ENCODE assay signal across 8 cellular contexts in genomic region chr1:215710340-215710971, GRCh38.
A peak's percentile ranks its signal among the peaks of the same experiment; 100 is the strongest.
DNase-seq lines count a peak whose midpoint lies in the region; ATAC-seq and TF ChIP-seq lines count a peak whose summit lies in the region.

No MANE protein-coding gene starts in this region.

- no peaks in the 10 kb centered on the region for H3K36me3 ChIP-seq in adrenal gland (replicated peaks in 1 of 2)
- H3K36me3 ChIP-seq in liver (ENCODE audit: control insufficient read depth in 4 of 4, insufficient read depth in 3 of 4, low read depth in 1 of 4, low read length in 3 of 4), result no peaks in the 10 kb centered on the region

- H3K9me3 ChIP-seq in adrenal gland (replicated peaks in 1 of 3) (no peaks in the 10 kb centered on the region), liver (ENCODE audit: control insufficient read depth in 4 of 4, low read length in 3 of 4) (no peaks in the 10 kb centered on the region)

- H3K27me3 ChIP-seq in adrenal gland (no peaks in the 10 kb centered on the region), liver (ENCODE audit: control insufficient read depth in 4 of 4, insufficient read depth in 4 of 4, low read length in 3 of 4) (no peaks in the 10 kb centered on the region)

- H3K9ac ChIP-seq in liver (ENCODE audit: low read depth in 1 of 2, low read length in 2 of 2), result no peak overlapping the region

- H3K4me1 Mint-ChIP-seq in activated CD8-positive, alpha-beta memory T cell treated with anti-CD3 and anti-CD28 coated beads, Interleukin-2, amount 10 ng/mL, durations not matched to agents 7 days and 5 days, result no peaks in the 10 kb centered on the region

- no peak overlapping the region for H3K27ac Mint-ChIP-seq in activated CD8-positive, alpha-beta memory T cell treated with anti-CD3 and anti-CD28 coated beads, Interleukin-2, amount 10 ng/mL, durations not matched to agents 7 days and 5 days

- H3K27me3 Mint-ChIP-seq in activated CD8-positive, alpha-beta memory T cell treated with anti-CD3 and anti-CD28 coated beads, Interleukin-2, amount 10 ng/mL, durations not matched to agents 7 days and 5 days, result no peaks in the 10 kb centered on the region

- TF ChIP-seq CTCF in adrenal gland (IDR thresholded peaks at IDR 0.05) (peak in 4 of 6 experiments; percentile 12 to 38 (median 25)), liver (IDR thresholded peaks at IDR 0.05; ENCODE audit: low read depth, low read length, missing input control) (peak; percentile 44)

- TF ChIP-seq POLR2A in adrenal gland (IDR thresholded peaks at IDR 0.05), result no peak

- H3K9me3 Mint-ChIP-seq in activated CD8-positive, alpha-beta memory T cell treated with anti-CD3 and anti-CD28 coated beads, Interleukin-2, amount 10 ng/mL, durations not matched to agents 7 days and 5 days (ENCODE audit: low read depth), result no peaks in the 10 kb centered on the region

- intact Hi-C loops in adrenal gland (cut with DNase I), result no loop called here

- H3K4me3 Mint-ChIP-seq in activated CD8-positive, alpha-beta memory T cell treated with anti-CD3 and anti-CD28 coated beads, Interleukin-2, amount 10 ng/mL, durations not matched to agents 7 days and 5 days, result no peak overlapping the region

- H3K36me3 Mint-ChIP-seq in activated CD8-positive, alpha-beta memory T cell treated with anti-CD3 and anti-CD28 coated beads, Interleukin-2, amount 10 ng/mL, durations not matched to agents 7 days and 5 days, result no peaks in the 10 kb centered on the region

- ATAC-seq in HG03280 (IDR thresholded peaks at IDR 0.05; ENCODE audit: unreplicated experiment), result peak; percentile 85
- no peak for ATAC-seq in activated CD8-positive, alpha-beta memory T cell treated with anti-CD3 and anti-CD28 coated beads, Interleukin-2, amount 10 ng/mL, durations not matched to agents 7 days and 5 days

- H3K27ac ChIP-seq in adrenal gland (no peak overlapping the region), liver (ENCODE audit: low read depth in 1 of 2, low read length in 2 of 2) (no peak overlapping the region)

- CTCF ChIA-PET in activated CD8-positive, alpha-beta memory T cell treated with anti-CD3 and anti-CD28 coated beads, Interleukin-2, amount 10 ng/mL, durations not matched to agents 7 days and 5 days (lab: Charles Lee), result no interaction called here

- H3K4me3 ChIP-seq in adrenal gland (no peak overlapping the region), liver (ENCODE audit: low read depth in 1 of 3, low read length in 3 of 3) (no peak overlapping the region)

- DNase-seq in DMS 273 treated with DMSO at 0.1 percent for 48 hours (lab: John Stamatoyannopoulos, UW) (peak; percentile 57), GM19238 (ENCODE audit: insufficient read length, low spot score) (peak; percentile 9), NCI-H2171 treated with DMSO at 0.1 percent for 48 hours (lab: John Stamatoyannopoulos, UW) (peak; percentile 58), adrenal gland (peak in 3 of 7 donors; percentile 5 to 22 (median 19)), activated gamma-delta T cell treated with Interleukin-2 at 50 U/mL for 16 hours (no peak)
- no peak for DNase-seq in activated CD8-positive, alpha-beta memory T cell treated with anti-CD3 and anti-CD28 coated beads, Interleukin-2, amount 10 ng/mL, durations not matched to agents 7 days and 5 days

- peak; percentile 68 to 78 for TF ChIP-seq RAD21 in liver (IDR thresholded peaks at IDR 0.05)

- 26 to 34% (median 30%) methylated on average over 7 of the region's 7 CpGs for WGBS in adrenal gland, 4 donors
- WGBS in liver, result 24% methylated on average over 7 of the region's 7 CpGs

- H3K4me1 ChIP-seq in adrenal gland (replicated peaks in 1 of 2) (no peaks in the 10 kb centered on the region), liver (ENCODE audit: control insufficient read depth in 4 of 4, insufficient read depth in 4 of 4, low read length in 3 of 4) (peaks cover 0 to 8% (median 3%) of the 10 kb centered on the region in 4 donors)

TF ChIP-seq in liver, 16 proteins besides CTCF, POLR2A, EP300 and RAD21:
- TF ChIP-seq TAF1 (conservative IDR thresholded peaks at IDR 0.05) (no peak), JUND (IDR thresholded peaks at IDR 0.05) (no peak), EGR1 (IDR thresholded peaks at IDR 0.05; ENCODE audit: low read depth in 2 of 2) (no peak), HNF4G (IDR thresholded peaks at IDR 0.05) (no peak), GABPA (IDR thresholded peaks at IDR 0.05 in 1 of 2, conservative IDR thresholded peaks at IDR 0.05 in 1 of 2) (no peak), ATF3 (IDR thresholded peaks at IDR 0.05) (no peak), FOXA1 (IDR thresholded peaks at IDR 0.05) (no peak), HNF4A (conservative IDR thresholded peaks at IDR 0.05) (no peak), FOXA2 (IDR thresholded peaks at IDR 0.05) (no peak), NR2F2 (IDR thresholded peaks at IDR 0.05) (no peak), RXRA (IDR thresholded peaks at IDR 0.05) (no peak), ZBTB33 (IDR thresholded peaks at IDR 0.05) (no peak), REST (IDR thresholded peaks at IDR 0.05) (no peak), MAX (IDR thresholded peaks at IDR 0.05) (no peak), YY1 (IDR thresholded peaks at IDR 0.05) (no peak)

Comparison
In these comparisons a context has a peak if more than half of its experiments do, and no peak if none do; other contexts are left out.
1. DNase-seq: peak in DMS 273 treated with DMSO at 0.1 percent for 48 hours (single experiment), GM19238 (single experiment) and NCI-H2171 treated with DMSO at 0.1 percent for 48 hours (single experiment); none in activated CD8-positive, alpha-beta memory T cell treated with anti-CD3 and anti-CD28 coated beads, Interleukin-2, amount 10 ng/mL, durations not matched to agents 7 days and 5 days (single experiment) and activated gamma-delta T cell treated with Interleukin-2 at 50 U/mL for 16 hours (single experiment).